Comparison of ENCODE assay signal across 12 cellular contexts in genomic region chr2:171136024-171136423, GRCh38. TPM values are rescaled to one million over a fixed set of nuclear protein-coding genes. Genes with fewer than 3 reads are reported as not detected.
A peak's percentile ranks its signal among the peaks of the same experiment; 100 is the strongest.
DNase-seq lines count a peak whose midpoint lies in the region; ATAC-seq lines count a peak whose summit lies in the region.
"Had no signal": no experiment of that assay in that cellular context is flagged by ENCODE, and none has a peak within 500 bp of the region (broad histone marks: within the 10 kb centered on the region; RNA-seq: fewer than 3 reads in every experiment).

No MANE protein-coding gene starts in this region.

- no peaks in the 10 kb centered on the region for H3K27me3 ChIP-seq in CD8-positive, alpha-beta memory T cell (ENCODE audit: insufficient read depth, low read length, poor library complexity, severe bottlenecking)
- H3K27me3 ChIP-seq in right cardiac atrium (ENCODE audit: control insufficient read depth, insufficient read depth) (no peaks in the 10 kb centered on the region), HAP-1 (ENCODE audit: low read depth) (no peaks in the 10 kb centered on the region)
- H3K27me3 ChIP-seq: SJSA1 had no signal

- H3K27me3 Mint-ChIP-seq in CD8-positive, alpha-beta memory T cell, result peaks cover 0 to 2% of the 10 kb centered on the region in 2 donors
- no peaks in the 10 kb centered on the region for H3K27me3 Mint-ChIP-seq in T-helper 2 cell treated with Interferon-gamma antibody and Interleukin-4, amounts not matched to agents 5 μg/mL and 100 μg/mL, for 36 hours (ENCODE audit: low read depth)

- in situ Hi-C loops in HAP-1 (cut with MboI; ENCODE audit: low sequenced_read_pairs), result no loop called here

- H3K36me3 Mint-ChIP-seq in CD8-positive, alpha-beta memory T cell, result peaks cover 0 to 7% (median 3%) of the 10 kb centered on the region in 3 donors
- H3K36me3 Mint-ChIP-seq in T-helper 2 cell treated with Interferon-gamma antibody and Interleukin-4, amounts not matched to agents 5 μg/mL and 100 μg/mL, for 36 hours (ENCODE audit: low read depth), result peaks cover 5% of the 10 kb centered on the region

- DNase-seq in CD8-positive, alpha-beta memory T cell, result no peak
- DNase-seq in T-helper 2 cell treated with Interferon-gamma antibody and Interleukin-4, amounts not matched to agents 5 μg/mL and 100 μg/mL, for 36 hours (ENCODE audit: low spot score), result peak; percentile 14
- DNase-seq in right cardiac atrium (no peak), HAP-1 (ENCODE audit: low spot score in 2 of 2) (no peak), globus pallidus (ENCODE audit: low spot score) (no peak), DMS53 treated with DMSO at 0.1 percent for 48 hours (lab: John Stamatoyannopoulos, UW; ENCODE audit: unreplicated experiment) (no peak)
- DNase-seq: H7, kidney, NCI-H1105 treated with DMSO at 0.1 percent for 48 hours had no signal

- H3K4me3 Mint-ChIP-seq in CD8-positive, alpha-beta memory T cell, result peak overlapping the region in 6 of 7 donors; percentile 15 to 68 (median 26)
- H3K4me3 Mint-ChIP-seq in T-helper 2 cell treated with Interferon-gamma antibody and Interleukin-4, amounts not matched to agents 5 μg/mL and 100 μg/mL, for 36 hours, result peak overlapping the region; percentile 41

- H3K4me1 Mint-ChIP-seq in CD8-positive, alpha-beta memory T cell, result peaks cover 64 to 92% (median 89%) of the 10 kb centered on the region in 3 donors
- H3K4me1 Mint-ChIP-seq in T-helper 2 cell treated with Interferon-gamma antibody and Interleukin-4, amounts not matched to agents 5 μg/mL and 100 μg/mL, for 36 hours (ENCODE audit: low read depth), result peaks cover 16% of the 10 kb centered on the region

- 84% methylated on average over 4 of the region's 4 CpGs for WGBS in right cardiac atrium

- H3K9me3 ChIP-seq in CD8-positive, alpha-beta memory T cell (ENCODE audit: low read length), result no peaks in the 10 kb centered on the region
- no peaks in the 10 kb centered on the region for H3K9me3 ChIP-seq in right cardiac atrium (ENCODE audit: control insufficient read depth, low read length)
- H3K9me3 ChIP-seq in HAP-1, result no peaks in the 10 kb centered on the region
- H3K9me3 ChIP-seq: SJSA1 had no signal

- H3K4me3 ChIP-seq in CD8-positive, alpha-beta memory T cell (ENCODE audit: low read length), result no peak overlapping the region
- no peak overlapping the region for H3K4me3 ChIP-seq in right cardiac atrium (ENCODE audit: low read length)
- H3K4me3 ChIP-seq in HAP-1, result no peak overlapping the region
- H3K4me3 ChIP-seq: SJSA1 had no signal

- no peaks in the 10 kb centered on the region for H3K9me3 Mint-ChIP-seq in CD8-positive, alpha-beta memory T cell
- no peaks in the 10 kb centered on the region for H3K9me3 Mint-ChIP-seq in T-helper 2 cell treated with Interferon-gamma antibody and Interleukin-4, amounts not matched to agents 5 μg/mL and 100 μg/mL, for 36 hours

- no peaks in the 10 kb centered on the region for H3K36me3 ChIP-seq in CD8-positive, alpha-beta memory T cell (ENCODE audit: insufficient read depth, low read length)
- H3K36me3 ChIP-seq in HAP-1 (replicated peaks), result no peaks in the 10 kb centered on the region
- H3K36me3 ChIP-seq: SJSA1 had no signal

- no peak overlapping the region for H3K27ac ChIP-seq in CD8-positive, alpha-beta memory T cell (ENCODE audit: low read depth, low read length)
- H3K27ac ChIP-seq in right cardiac atrium (ENCODE audit: low read length), result no peak overlapping the region

- intact Hi-C loops in right cardiac atrium (cut with DNase I), result no loop called here

- CTCF ChIA-PET in CD8-positive, alpha-beta memory T cell (lab: Charles Lee), result no interaction called here

- H3K4me1 ChIP-seq in CD8-positive, alpha-beta memory T cell (ENCODE audit: insufficient read depth, low read length), result peaks cover 37% of the 10 kb centered on the region
- peaks cover 7% of the 10 kb centered on the region for H3K4me1 ChIP-seq in right cardiac atrium (ENCODE audit: control insufficient read depth, insufficient read depth, low read length)
- peaks cover 22% of the 10 kb centered on the region for H3K4me1 ChIP-seq in HAP-1

- peak; percentile 92 for ATAC-seq in GM19043 (IDR thresholded peaks at IDR 0.05; ENCODE audit: low read depth, unreplicated experiment)
- peak; percentile 94 for ATAC-seq in HG02852 (IDR thresholded peaks at IDR 0.05; ENCODE audit: unreplicated experiment)
- no peak for ATAC-seq in right cardiac atrium

- H3K27ac Mint-ChIP-seq in CD8-positive, alpha-beta memory T cell, result peak overlapping the region in 4 of 8 donors; percentile 1 to 87 (median 48)
- H3K27ac Mint-ChIP-seq in T-helper 2 cell treated with Interferon-gamma antibody and Interleukin-4, amounts not matched to agents 5 μg/mL and 100 μg/mL, for 36 hours, result peak overlapping the region; percentile 80

- POLR2A ChIA-PET in CD8-positive, alpha-beta memory T cell (lab: Charles Lee), result no interaction called here

RNA-seq across cellular contexts. Expression of gene TLK1, which starts 24.7 kb away (rescaled TPM):
- total RNA-seq in CD8-positive, alpha-beta memory T cell, result 10 to 100 TPM; 73.2 to 79.0 TPM
- polyA plus RNA-seq in CD8-positive, alpha-beta memory T cell, result 37.6 TPM
- total RNA-seq in right cardiac atrium, result 10 to 100 TPM; 32.6 to 35.3 (median 33.2) TPM
- polyA plus RNA-seq in right cardiac atrium, result 7.3 TPM

Comparison
In these comparisons a context has a peak if more than half of its experiments do, and no peak if none do; other contexts are left out.
1. ATAC-seq: peak in GM19043 (single experiment) and HG02852 (single experiment); none in right cardiac atrium (0 of 2).